ENCODE assay signal across 1 cellular context in genomic region chr10:102241037-102241443, GRCh38.
TF ChIP-seq lines count a peak whose summit lies in the region.

No MANE protein-coding gene starts in this region.

TF ChIP-seq in HCT116, 20 proteins besides CTCF, POLR2A, EP300 and RAD21 (continued from another document):
- TF ChIP-seq MAX (IDR thresholded peaks at IDR 0.05) = no peak
